9 cellular contexts compared by ENCODE assay signal in genomic region chr14:34843011-34843554, GRCh38. TPM values are rescaled to one million over a fixed set of nuclear protein-coding genes. Genes with fewer than 3 reads are reported as not detected.
DNase-seq lines count a peak whose midpoint lies in the region; ATAC-seq and TF ChIP-seq lines count a peak whose summit lies in the region.
"Had no signal": no experiment of that assay in that cellular context is flagged by ENCODE, and none has a peak within 500 bp of the region (broad histone marks: within the 10 kb centered on the region; RNA-seq: fewer than 3 reads in every experiment).

No MANE protein-coding gene starts in this region.

- H3K4me1 ChIP-seq in A673 (ENCODE audit: insufficient read depth, low read length, poor library complexity, severe bottlenecking) (peaks cover 10% of the 10 kb centered on the region), endodermal cell (ENCODE audit: control insufficient read depth, insufficient read depth, low read length) (no peaks in the 10 kb centered on the region), stomach (peaks cover 0 to 28% (median 8%) of the 10 kb centered on the region in 4 donors)

- H3K27ac ChIP-seq in A673 (ENCODE audit: low read depth, low read length, poor library complexity, severe bottlenecking) (peak overlapping the region; percentile 59), endodermal cell (ENCODE audit: low read depth, low read length) (no peak overlapping the region), stomach (peak overlapping the region in 2 of 5 donors; percentile 13 to 18)
- H3K27ac ChIP-seq: cardiac muscle cell had no signal

- H3K4me3 ChIP-seq in A673 (ENCODE audit: low read depth, low read length, poor library complexity, severe bottlenecking) (no peak overlapping the region), endodermal cell (ENCODE audit: low read length) (no peak overlapping the region), stomach (no peak overlapping the region)
- H3K4me3 ChIP-seq: cardiac muscle cell had no signal

- no peak overlapping the region for H3K9ac ChIP-seq in endodermal cell (ENCODE audit: extremely low read depth, low read length, poor library complexity, severe bottlenecking)

- H3K27me3 Mint-ChIP-seq in endodermal cell (ENCODE audit: insufficient read depth) (no peaks in the 10 kb centered on the region), osteocyte (ENCODE audit: unreplicated experiment) (no peaks in the 10 kb centered on the region)

- H3K36me3 Mint-ChIP-seq in endodermal cell (ENCODE audit: low read depth) (peaks cover 31% of the 10 kb centered on the region), osteocyte (ENCODE audit: unreplicated experiment) (peaks cover 8% of the 10 kb centered on the region)

- H3K4me3 Mint-ChIP-seq in endodermal cell (no peak overlapping the region), osteocyte (ENCODE audit: unreplicated experiment) (no peak overlapping the region)

- peak; percentile 56 for ATAC-seq in GM18517 (IDR thresholded peaks at IDR 0.05; ENCODE audit: unreplicated experiment)
- ATAC-seq in GM21723 (IDR thresholded peaks at IDR 0.05; ENCODE audit: unreplicated experiment), result no peak

- peak overlapping the region; percentile 12 for H3K27ac Mint-ChIP-seq in endodermal cell
- H3K27ac Mint-ChIP-seq in osteocyte (ENCODE audit: unreplicated experiment), result peak overlapping the region; percentile 84

- intact Hi-C loops in A673 (cut with micrococcal nuclease; ENCODE audit: unreplicated experiment), result no loop called here
- intact Hi-C loops in stomach (cut with DNase I; ENCODE audit: low total_unique reads), result no loop called here

- CTCF ChIA-PET in A673 (lab: Charles Lee), result no interaction called here

- POLR2A ChIA-PET in A673 (lab: Charles Lee; ENCODE audit: low non-redundant PET), result no interaction called here

- TF ChIP-seq CTCF in A673 (conservative IDR thresholded peaks at IDR 0.05; ENCODE audit: low read depth, low read length) (no peak), endodermal cell (conservative IDR thresholded peaks at IDR 0.05) (no peak), osteocyte (IDR thresholded peaks at IDR 0.05) (no peak), stomach (IDR thresholded peaks at IDR 0.05) (no peak)

- TF ChIP-seq EP300 in stomach (IDR thresholded peaks at IDR 0.05), result no peak

- TF ChIP-seq POLR2A in stomach (IDR thresholded peaks at IDR 0.05), result no peak

- DNase-seq in A673 (ENCODE audit: low spot score), result peak; percentile 55
- peak; percentile 68 for DNase-seq in RPMI7951 (ENCODE audit: low read depth)
- peak; percentile 44 for DNase-seq in endodermal cell
- DNase-seq in osteocyte (ENCODE audit: extremely low spot score, unreplicated experiment), result no peak
- DNase-seq in stomach, result no peak
- no peak for DNase-seq in C1 segment of cervical spinal cord (lab: John Stamatoyannopoulos, UW)

- H3K27me3 ChIP-seq in A673 (replicated peaks; ENCODE audit: insufficient read depth, low read depth, low read length, poor library complexity), result no peaks in the 10 kb centered on the region
- H3K27me3 ChIP-seq in endodermal cell (ENCODE audit: control insufficient read depth, insufficient read depth, low read length, poor library complexity, severe bottlenecking), result no peaks in the 10 kb centered on the region
- no peaks in the 10 kb centered on the region for H3K27me3 ChIP-seq in stomach
- H3K27me3 ChIP-seq: cardiac muscle cell had no signal

- H3K9me3 Mint-ChIP-seq in endodermal cell (no peaks in the 10 kb centered on the region), osteocyte (ENCODE audit: unreplicated experiment) (no peaks in the 10 kb centered on the region)

- H3K36me3 ChIP-seq in A673 (ENCODE audit: insufficient read depth, low read length, poor library complexity, severe bottlenecking) (no peaks in the 10 kb centered on the region), endodermal cell (ENCODE audit: control insufficient read depth, insufficient read depth, low read length) (peaks cover 71% of the 10 kb centered on the region), stomach (peaks cover 0 to 10% (median 6%) of the 10 kb centered on the region in 4 donors)
- H3K36me3 ChIP-seq: cardiac muscle cell had no signal

- no TSS peak for BruUV-seq in A673 (replicated peaks; lab: Mats Ljungman, UMichigan)

- H3K4me1 Mint-ChIP-seq in endodermal cell (peaks cover 5% of the 10 kb centered on the region), osteocyte (ENCODE audit: unreplicated experiment) (peaks cover 17% of the 10 kb centered on the region)

- H3K9me3 ChIP-seq in A673 (ENCODE audit: low read depth, low read length, poor library complexity, severe bottlenecking) (no peaks in the 10 kb centered on the region), endodermal cell (ENCODE audit: control insufficient read depth, low read length) (no peaks in the 10 kb centered on the region), stomach (no peaks in the 10 kb centered on the region)

- WGBS in endodermal cell (ENCODE audit: insufficient coverage in 1 of 2, insufficient read length in 1 of 2), 2 experiments, result 90 to 96% methylated on average over 3 of the region's 3 CpGs
- 52 to 74% (median 64%) methylated on average over 3 of the region's 3 CpGs for WGBS in stomach, 5 donors

RNA-seq across cellular contexts. Expression of gene BAZ1A, which starts 32.1 kb away (rescaled TPM):
- total RNA-seq in A673 (2021) (70.3 and 71.5 TPM in 2 replicates), endodermal cell (10 to 100 TPM; 22.3 to 23.3 TPM), osteocyte (26.7 and 27.7 TPM in 2 replicates), stomach (100 to 1,000 TPM in 1 of 5 donors, 10 to 100 TPM in 4; 31.2 to 110 (median 49.4) TPM)
- 24.0 and 26.4 TPM in 2 replicates for total RNA-seq in RPMI7951 (2014; rRNA removed; shearing (Covaris generic))
- 32.7 TPM for polyA plus RNA-seq in endodermal cell (2013, experiment 1 of 2)
- polyA plus RNA-seq in endodermal cell (2013, experiment 2 of 2), result 28.4 TPM
- 10 to 100 TPM; 13.3 to 30.2 (median 21.0) TPM for polyA plus RNA-seq in stomach

Comparison
In these comparisons a context has a peak if more than half of its experiments do, and no peak if none do; other contexts are left out.
1. DNase-seq: peak in A673 (single experiment), RPMI7951 (single experiment) and endodermal cell (single experiment); none in osteocyte (single experiment), stomach (single experiment) and C1 segment of cervical spinal cord (0 of 14).